ENCODE assay signal across 1 cellular context in the genomic region with DNA sequence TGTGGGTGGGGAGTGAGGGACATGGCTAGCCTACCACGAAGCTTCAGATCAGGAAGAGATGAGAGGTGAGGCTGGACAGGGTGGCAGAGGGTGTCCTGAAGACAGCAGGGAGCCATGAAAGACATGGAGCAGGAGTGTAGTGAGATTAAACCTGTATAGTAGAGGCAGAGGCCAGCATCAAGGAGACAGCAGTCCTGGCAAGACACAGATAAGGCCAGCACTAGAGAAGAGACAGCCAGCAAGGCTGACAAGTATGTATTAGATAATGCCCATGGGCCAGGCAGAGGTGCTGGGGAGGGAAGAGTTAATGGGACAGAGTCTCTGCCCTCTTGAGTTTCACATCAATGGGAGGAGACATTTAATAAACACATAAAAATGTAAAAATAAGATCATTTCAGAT.
TF ChIP-seq lines count a peak whose summit lies in the region.

No MANE protein-coding gene starts in this region.

TF ChIP-seq in H1, 55 proteins besides CTCF, POLR2A, EP300 and RAD21:
- TF ChIP-seq ZNF274 (IDR thresholded peaks at IDR 0.05; ENCODE audit: borderline replicate concordance, extremely low read depth, low read length), result no peak
- no peak for TF ChIP-seq POLR2AphosphoS5 (IDR thresholded peaks at IDR 0.05; ENCODE audit: low read depth, low read length)
- no peak for TF ChIP-seq SIRT6 (IDR thresholded peaks at IDR 0.05; ENCODE audit: low read length)
- no peak for TF ChIP-seq USF2 (IDR thresholded peaks at IDR 0.05; ENCODE audit: low read length)
- no peak for TF ChIP-seq YY1 (IDR thresholded peaks at IDR 0.05; ENCODE audit: low read depth, low read length)
- TF ChIP-seq JUN (IDR thresholded peaks at IDR 0.05; ENCODE audit: low read depth, low read length), result no peak
- no peak for TF ChIP-seq SRF (IDR thresholded peaks at IDR 0.05; ENCODE audit: low read depth, low read length)
- TF ChIP-seq CHD2 (IDR thresholded peaks at IDR 0.05; ENCODE audit: low read length), result no peak
- no peak for TF ChIP-seq CREB1 (IDR thresholded peaks at IDR 0.05)
- TF ChIP-seq MAFK (IDR thresholded peaks at IDR 0.05; ENCODE audit: low read depth, low read length), result no peak
- no peak for TF ChIP-seq CTBP2 (IDR thresholded peaks at IDR 0.05; ENCODE audit: borderline replicate concordance, insufficient read depth, insufficient read length, low read length)
